Comparison of ENCODE assay signal across 12 cellular contexts in genomic region chr3:43001094-43001553, GRCh38. TPM values are rescaled to one million over a fixed set of nuclear protein-coding genes. Genes with fewer than 3 reads are reported as not detected.
A peak's percentile ranks its signal among the peaks of the same experiment; 100 is the strongest.
DNase-seq lines count a peak whose midpoint lies in the region; ATAC-seq and TF ChIP-seq lines count a peak whose summit lies in the region.
"Had no signal": no experiment of that assay in that cellular context is flagged by ENCODE, and none has a peak within 500 bp of the region (broad histone marks: within the 10 kb centered on the region; RNA-seq: fewer than 3 reads in every experiment).

No MANE protein-coding gene starts in this region.

- H3K4me1 Mint-ChIP-seq in activated T-helper 2 cell treated with anti-CD3 and anti-CD28 coated beads, Interferon-gamma antibody, Interleukin-2, Interleukin-4, amounts not matched to agents 10 μg/mL and 5 μg/mL and 100 μg/mL, durations not matched to agents 14 hours and 24 hours and 36 hours (ENCODE audit: low read depth), result no peaks in the 10 kb centered on the region

- H3K27me3 ChIP-seq in body of pancreas, result no peaks in the 10 kb centered on the region

- peak; percentile 87 for DNase-seq in AG08396 (ENCODE audit: low spot score)
- DNase-seq in body of pancreas, result peak; percentile 82 to 92 (median 88)
- DNase-seq in cardiac septum (ENCODE audit: low spot score), result peak; percentile 78
- DNase-seq in non-pigmented ciliary epithelial cell (ENCODE audit: low read depth), result peak; percentile 32
- no peak for DNase-seq in NCI-H510A (lab: John Stamatoyannopoulos, UW)
- no peak for DNase-seq in activated T-helper 2 cell treated with anti-CD3 and anti-CD28 coated beads, Interferon-gamma antibody, Interleukin-2, Interleukin-4, amounts not matched to agents 10 μg/mL and 5 μg/mL and 100 μg/mL, durations not matched to agents 14 hours and 24 hours and 36 hours (ENCODE audit: low spot score)
- DNase-seq: ACHN; activated CD8-positive, alpha-beta T cell treated with anti-CD3 and anti-CD28 coated beads for 36 hours had no signal

- peaks cover 32% of the 10 kb centered on the region for H3K4me1 ChIP-seq in body of pancreas

- no peak overlapping the region for H3K27ac Mint-ChIP-seq in activated T-helper 2 cell treated with anti-CD3 and anti-CD28 coated beads, Interferon-gamma antibody, Interleukin-2, Interleukin-4, amounts not matched to agents 10 μg/mL and 5 μg/mL and 100 μg/mL, durations not matched to agents 14 hours and 24 hours and 36 hours
- H3K27ac Mint-ChIP-seq: activated CD8-positive, alpha-beta T cell treated with anti-CD3 and anti-CD28 coated beads for 36 hours had no signal

- no peaks in the 10 kb centered on the region for H3K36me3 ChIP-seq in body of pancreas (replicated peaks in 1 of 2; ENCODE audit: insufficient read depth in 1 of 2, low read depth in 2 of 2)

- H3K27me3 Mint-ChIP-seq in activated T-helper 2 cell treated with anti-CD3 and anti-CD28 coated beads, Interferon-gamma antibody, Interleukin-2, Interleukin-4, amounts not matched to agents 10 μg/mL and 5 μg/mL and 100 μg/mL, durations not matched to agents 14 hours and 24 hours and 36 hours (ENCODE audit: low read depth), result peaks cover 3% of the 10 kb centered on the region
- H3K27me3 Mint-ChIP-seq: activated CD8-positive, alpha-beta T cell treated with anti-CD3 and anti-CD28 coated beads for 36 hours had no signal

- WGBS in body of pancreas, 2 donors, result 37 to 38% methylated on average over 2 to 8 of the region's 8 CpGs

- no peaks in the 10 kb centered on the region for H3K36me3 Mint-ChIP-seq in activated T-helper 2 cell treated with anti-CD3 and anti-CD28 coated beads, Interferon-gamma antibody, Interleukin-2, Interleukin-4, amounts not matched to agents 10 μg/mL and 5 μg/mL and 100 μg/mL, durations not matched to agents 14 hours and 24 hours and 36 hours (ENCODE audit: low read depth)

- peak overlapping the region; percentile 49 to 68 (median 56) for H3K27ac ChIP-seq in body of pancreas
- H3K27ac ChIP-seq: KMS-11, PC-9 had no signal

- no peak overlapping the region for H3K4me3 ChIP-seq in body of pancreas
- H3K4me3 ChIP-seq: PC-9 had no signal

- no peak for TF ChIP-seq POLR2A in body of pancreas (IDR thresholded peaks at IDR 0.05)

- no peak for TF ChIP-seq CTCF in body of pancreas (IDR thresholded peaks at IDR 0.05)

- intact Hi-C loops in body of pancreas (cut with DNase I) (no loop called here), cardiac septum (cut with DNase I) (no loop called here)
- intact Hi-C loops in activated T-helper 2 cell treated with anti-CD3 and anti-CD28 coated beads, Interferon-gamma antibody, Interleukin-2, Interleukin-4, amounts not matched to agents 10 μg/mL and 5 μg/mL and 100 μg/mL, durations not matched to agents 14 hours and 24 hours and 36 hours (cut with micrococcal nuclease), result no loop called here

- no peaks in the 10 kb centered on the region for H3K9me3 Mint-ChIP-seq in activated T-helper 2 cell treated with anti-CD3 and anti-CD28 coated beads, Interferon-gamma antibody, Interleukin-2, Interleukin-4, amounts not matched to agents 10 μg/mL and 5 μg/mL and 100 μg/mL, durations not matched to agents 14 hours and 24 hours and 36 hours
- H3K9me3 Mint-ChIP-seq: activated CD8-positive, alpha-beta T cell treated with anti-CD3 and anti-CD28 coated beads for 36 hours had no signal

- no peak overlapping the region for H3K4me3 Mint-ChIP-seq in activated T-helper 2 cell treated with anti-CD3 and anti-CD28 coated beads, Interferon-gamma antibody, Interleukin-2, Interleukin-4, amounts not matched to agents 10 μg/mL and 5 μg/mL and 100 μg/mL, durations not matched to agents 14 hours and 24 hours and 36 hours (ENCODE audit: low read depth)
- H3K4me3 Mint-ChIP-seq: activated CD8-positive, alpha-beta T cell treated with anti-CD3 and anti-CD28 coated beads for 36 hours had no signal

- no peaks in the 10 kb centered on the region for H3K9me3 ChIP-seq in body of pancreas

- peak; percentile 93 for ATAC-seq in body of pancreas
- ATAC-seq in HG03280 (IDR thresholded peaks at IDR 0.05; ENCODE audit: unreplicated experiment), result no peak
- no peak for ATAC-seq in GM21717 (IDR thresholded peaks at IDR 0.05; ENCODE audit: unreplicated experiment)
- ATAC-seq: activated CD8-positive, alpha-beta T cell treated with anti-CD3 and anti-CD28 coated beads for 36 hours had no signal

RNA-seq across cellular contexts. Expression of gene GASK1A, which starts 22.0 kb away (rescaled TPM):
- total RNA-seq in body of pancreas, result 10 to 100 TPM in 1 of 2 donors, 1 to 10 TPM in 1; 8.8 to 16.8 TPM
- total RNA-seq in cardiac septum, result 0.16 TPM
- total RNA-seq in activated T-helper 2 cell treated with anti-CD3 and anti-CD28 coated beads, Interferon-gamma antibody, Interleukin-2, Interleukin-4, amounts not matched to agents 10 μg/mL and 5 μg/mL and 100 μg/mL, durations not matched to agents 14 hours and 24 hours and 36 hours, result not detected in 2 replicates
- total RNA-seq: PC-9 had no signal

Comparison
In these comparisons a context has a peak if more than half of its experiments do, and no peak if none do; other contexts are left out.
1. DNase-seq: peak in AG08396 (single experiment), body of pancreas (4 of 4), cardiac septum (single experiment) and non-pigmented ciliary epithelial cell (single experiment); none in NCI-H510A (single experiment) and activated T-helper 2 cell treated with anti-CD3 and anti-CD28 coated beads, Interferon-gamma antibody, Interleukin-2, Interleukin-4, amounts not matched to agents 10 μg/mL and 5 μg/mL and 100 μg/mL, durations not matched to agents 14 hours and 24 hours and 36 hours (single experiment).